1 cellular context compared by ENCODE assay signal in genomic region chrX:125203737-125204578, GRCh38.
TF ChIP-seq lines count a peak whose summit lies in the region.

No MANE protein-coding gene starts in this region.

TF ChIP-seq in GM23338, 12 proteins besides CTCF, POLR2A, EP300 and RAD21 (continued from another document):
- TF ChIP-seq, protein P1, sequence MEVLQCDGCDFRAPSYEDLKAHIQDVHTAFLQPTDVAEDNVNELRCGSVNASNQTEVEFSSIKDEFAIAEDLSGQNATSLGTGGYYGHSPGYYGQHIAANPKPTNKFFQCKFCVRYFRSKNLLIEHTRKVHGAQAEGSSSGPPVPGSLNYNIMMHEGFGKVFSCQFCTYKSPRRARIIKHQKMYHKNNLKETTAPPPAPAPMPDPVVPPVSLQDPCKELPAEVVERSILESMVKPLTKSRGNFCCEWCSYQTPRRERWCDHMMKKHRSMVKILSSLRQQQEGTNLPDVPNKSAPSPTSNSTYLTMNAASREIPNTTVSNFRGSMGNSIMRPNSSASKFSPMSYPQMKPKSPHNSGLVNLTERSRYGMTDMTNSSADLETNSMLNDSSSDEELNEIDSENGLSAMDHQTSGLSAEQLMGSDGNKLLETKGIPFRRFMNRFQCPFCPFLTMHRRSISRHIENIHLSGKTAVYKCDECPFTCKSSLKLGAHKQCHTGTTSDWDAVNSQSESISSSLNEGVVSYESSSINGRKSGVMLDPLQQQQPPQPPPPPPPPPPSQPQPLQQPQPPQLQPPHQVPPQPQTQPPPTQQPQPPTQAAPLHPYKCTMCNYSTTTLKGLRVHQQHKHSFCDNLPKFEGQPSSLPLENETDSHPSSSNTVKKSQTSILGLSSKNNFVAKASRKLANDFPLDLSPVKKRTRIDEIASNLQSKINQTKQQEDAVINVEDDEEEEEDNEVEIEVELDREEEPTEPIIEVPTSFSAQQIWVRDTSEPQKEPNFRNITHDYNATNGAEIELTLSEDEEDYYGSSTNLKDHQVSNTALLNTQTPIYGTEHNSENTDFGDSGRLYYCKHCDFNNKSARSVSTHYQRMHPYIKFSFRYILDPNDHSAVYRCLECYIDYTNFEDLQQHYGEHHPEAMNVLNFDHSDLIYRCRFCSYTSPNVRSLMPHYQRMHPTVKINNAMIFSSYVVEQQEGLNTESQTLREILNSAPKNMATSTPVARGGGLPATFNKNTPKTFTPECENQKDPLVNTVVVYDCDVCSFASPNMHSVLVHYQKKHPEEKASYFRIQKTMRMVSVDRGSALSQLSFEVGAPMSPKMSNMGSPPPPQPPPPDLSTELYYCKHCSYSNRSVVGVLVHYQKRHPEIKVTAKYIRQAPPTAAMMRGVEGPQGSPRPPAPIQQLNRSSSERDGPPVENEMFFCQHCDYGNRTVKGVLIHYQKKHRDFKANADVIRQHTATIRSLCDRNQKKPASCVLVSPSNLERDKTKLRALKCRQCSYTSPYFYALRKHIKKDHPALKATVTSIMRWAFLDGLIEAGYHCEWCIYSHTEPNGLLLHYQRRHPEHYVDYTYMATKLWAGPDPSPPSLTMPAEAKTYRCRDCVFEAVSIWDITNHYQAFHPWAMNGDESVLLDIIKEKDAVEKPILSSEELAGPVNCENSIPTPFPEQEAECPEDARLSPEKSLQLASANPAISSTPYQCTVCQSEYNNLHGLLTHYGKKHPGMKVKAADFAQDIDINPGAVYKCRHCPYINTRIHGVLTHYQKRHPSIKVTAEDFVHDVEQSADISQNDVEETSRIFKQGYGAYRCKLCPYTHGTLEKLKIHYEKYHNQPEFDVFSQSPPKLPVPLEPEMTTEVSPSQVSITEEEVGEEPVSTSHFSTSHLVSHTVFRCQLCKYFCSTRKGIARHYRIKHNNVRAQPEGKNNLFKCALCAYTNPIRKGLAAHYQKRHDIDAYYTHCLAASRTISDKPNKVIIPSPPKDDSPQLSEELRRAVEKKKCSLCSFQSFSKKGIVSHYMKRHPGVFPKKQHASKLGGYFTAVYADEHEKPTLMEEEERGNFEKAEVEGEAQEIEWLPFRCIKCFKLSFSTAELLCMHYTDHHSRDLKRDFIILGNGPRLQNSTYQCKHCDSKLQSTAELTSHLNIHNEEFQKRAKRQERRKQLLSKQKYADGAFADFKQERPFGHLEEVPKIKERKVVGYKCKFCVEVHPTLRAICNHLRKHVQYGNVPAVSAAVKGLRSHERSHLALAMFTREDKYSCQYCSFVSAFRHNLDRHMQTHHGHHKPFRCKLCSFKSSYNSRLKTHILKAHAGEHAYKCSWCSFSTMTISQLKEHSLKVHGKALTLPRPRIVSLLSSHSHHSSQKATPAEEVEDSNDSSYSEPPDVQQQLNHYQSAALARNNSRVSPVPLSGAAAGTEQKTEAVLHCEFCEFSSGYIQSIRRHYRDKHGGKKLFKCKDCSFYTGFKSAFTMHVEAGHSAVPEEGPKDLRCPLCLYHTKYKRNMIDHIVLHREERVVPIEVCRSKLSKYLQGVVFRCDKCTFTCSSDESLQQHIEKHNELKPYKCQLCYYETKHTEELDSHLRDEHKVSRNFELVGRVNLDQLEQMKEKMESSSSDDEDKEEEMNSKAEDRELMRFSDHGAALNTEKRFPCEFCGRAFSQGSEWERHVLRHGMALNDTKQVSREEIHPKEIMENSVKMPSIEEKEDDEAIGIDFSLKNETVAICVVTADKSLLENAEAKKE (CRISPR knock-in tag; IDR thresholded peaks at IDR 0.05): no peak
- TF ChIP-seq CREB1 (CRISPR knock-in tag; IDR thresholded peaks at IDR 0.05; ENCODE audit: low read depth): no peak
- TF ChIP-seq ZNF331 (CRISPR knock-in tag; IDR thresholded peaks at IDR 0.05; ENCODE audit: low read depth): no peak
TF ChIP-seq in GM23338: peak in this region for 0.
